Comparison of ENCODE assay signal across 9 cellular contexts in the genomic region with DNA sequence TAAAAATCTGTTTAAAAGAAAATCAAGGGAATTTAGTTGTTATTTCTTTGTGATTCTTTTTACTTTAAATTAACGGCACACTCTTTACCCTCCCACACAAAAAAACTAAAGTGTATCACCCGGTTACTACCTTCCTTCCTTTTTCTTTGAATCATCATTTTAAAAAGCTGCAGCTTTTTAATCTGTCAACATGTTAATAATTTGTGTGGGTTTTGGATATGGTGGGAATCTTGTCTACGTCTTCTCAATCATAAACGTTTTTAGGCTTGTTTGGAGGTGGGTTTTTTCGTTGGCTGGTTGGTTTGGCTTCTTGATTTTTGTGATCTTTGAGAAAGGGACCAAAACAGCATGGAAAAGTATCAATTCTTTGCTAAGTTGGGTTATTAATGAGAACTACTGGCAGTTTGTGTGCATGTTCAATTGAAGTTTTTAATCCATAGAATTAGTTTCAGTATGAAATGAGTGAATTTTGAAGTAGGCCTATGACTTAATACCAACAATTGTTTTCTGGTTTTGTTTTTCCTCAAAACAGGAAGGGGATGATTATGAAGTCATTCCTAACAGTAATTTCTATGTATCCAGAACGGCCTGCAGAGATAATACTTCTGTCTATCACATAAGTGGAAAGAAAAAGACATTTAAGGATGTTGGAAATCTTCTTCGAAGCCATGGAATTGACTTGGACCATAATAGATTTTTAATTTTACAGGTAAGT. TPM values are rescaled to one million over a fixed set of nuclear protein-coding genes. Genes with fewer than 3 reads are reported as not detected.
DNase-seq lines count a peak whose midpoint lies in the region; TF ChIP-seq lines count a peak whose summit lies in the region.
"Had no signal": no experiment of that assay in that cellular context is flagged by ENCODE, and none has a peak within 500 bp of the region (broad histone marks: within the 10 kb centered on the region; RNA-seq: fewer than 3 reads in every experiment).

No MANE protein-coding gene starts in this region.

- no peak for TF ChIP-seq POLR2A in spleen (IDR thresholded peaks at IDR 0.05)

- H3K9me3 ChIP-seq in spleen: no peaks in the 10 kb centered on the region

- peak overlapping the region; percentile 96 for H3K4me3 Mint-ChIP-seq in T-helper 1 cell treated with Interleukin-12 subunit alpha and Interleukin-12 subunit beta and Interleukin-4 antibody, amounts not matched to agents 30 μg/mL and 1 μg/mL, for 36 hours

- in situ Hi-C loops in SK-MEL-5 (cut with HindIII; ENCODE audit: low pct_unique_long_range_greater_than_20kb, low sequenced_read_pairs): no loop called here

- intact Hi-C loops in spleen (cut with DNase I; ENCODE audit: low total_unique reads): no loop called here

- H3K27me3 ChIP-seq in spleen (replicated peaks in 1 of 7): peaks cover 0 to 21% (median 0%) of the 10 kb centered on the region in 7 donors

- H3K36me3 ChIP-seq in spleen: peaks cover 0 to 27% (median 0%) of the 10 kb centered on the region in 6 donors

- peaks cover 0 to 66% (median 42%) of the 10 kb centered on the region in 6 donors for H3K4me1 ChIP-seq in spleen

- H3K27ac ChIP-seq in spleen: peak overlapping the region; percentile 14 to 97 (median 92)

- no peak for DNase-seq in T-helper 1 cell
- peak; percentile 15 for DNase-seq in SK-MEL-5 (ENCODE audit: low read depth, low spot score)
- peak; percentile 45 for DNase-seq in fibroblast of peridontal ligament (ENCODE audit: extremely low read depth)
- no peak for DNase-seq in spleen
- no peak for DNase-seq in NCI-H526 (lab: John Stamatoyannopoulos, UW)
- DNase-seq in C1 segment of cervical spinal cord (lab: John Stamatoyannopoulos, UW): no peak
- no peak for DNase-seq in NCI-H748 treated with DMSO at 0.1 percent for 48 hours (lab: John Stamatoyannopoulos, UW)
- DNase-seq: NCI-H1092 had no signal

- peaks cover 4% of the 10 kb centered on the region for H3K27me3 Mint-ChIP-seq in T-helper 1 cell treated with Interleukin-12 subunit alpha and Interleukin-12 subunit beta and Interleukin-4 antibody, amounts not matched to agents 30 μg/mL and 1 μg/mL, for 36 hours (ENCODE audit: low read depth)

- peak overlapping the region in 4 of 8 donors; percentile 3 to 77 (median 18) for H3K4me3 ChIP-seq in spleen

- H3K9me3 Mint-ChIP-seq in T-helper 1 cell treated with Interleukin-12 subunit alpha and Interleukin-12 subunit beta and Interleukin-4 antibody, amounts not matched to agents 30 μg/mL and 1 μg/mL, for 36 hours: no peaks in the 10 kb centered on the region

- H3K27ac Mint-ChIP-seq in T-helper 1 cell treated with Interleukin-12 subunit alpha and Interleukin-12 subunit beta and Interleukin-4 antibody, amounts not matched to agents 30 μg/mL and 1 μg/mL, for 36 hours: peak overlapping the region; percentile 83

- peaks cover 44% of the 10 kb centered on the region for H3K4me1 Mint-ChIP-seq in T-helper 1 cell treated with Interleukin-12 subunit alpha and Interleukin-12 subunit beta and Interleukin-4 antibody, amounts not matched to agents 30 μg/mL and 1 μg/mL, for 36 hours (ENCODE audit: low read depth)

- H3K36me3 Mint-ChIP-seq in T-helper 1 cell treated with Interleukin-12 subunit alpha and Interleukin-12 subunit beta and Interleukin-4 antibody, amounts not matched to agents 30 μg/mL and 1 μg/mL, for 36 hours (ENCODE audit: low read depth): peaks cover 55% of the 10 kb centered on the region

- 25 to 27% (median 26%) methylated on average over 7 of the region's 7 CpGs for WGBS in spleen, 5 donors

- no peak for TF ChIP-seq CTCF in spleen (IDR thresholded peaks at IDR 0.05 in 8 of 11, conservative IDR thresholded peaks at IDR 0.05 in 3 of 11)

RNA-seq across cellular contexts. Expression of a gene that starts 4.5 kb away (rescaled TPM):
- 58.0 and 59.1 TPM in 2 replicates for total RNA-seq in SK-MEL-5 (2014; rRNA removed; shearing (Covaris generic))
- 77.8 and 93.7 TPM in 2 replicates for polyA plus RNA-seq in SK-MEL-5 (2015; cell fraction: cytosol; rRNA removed)
- polyA plus RNA-seq in SK-MEL-5 (2015; cell fraction: nucleus; rRNA removed): 296 and 320 TPM in 2 replicates
- 100 to 1,000 TPM in 1 of 7 donors, 10 to 100 TPM in 6; 48.3 to 112 (median 56.5) TPM for total RNA-seq in spleen
- polyA plus RNA-seq in spleen: 10 to 100 TPM; 21.2 to 28.3 (median 23.5) TPM

RNA-seq across cellular contexts. Expression of a gene that starts 4.9 kb away (rescaled TPM):
- total RNA-seq in SK-MEL-5 (2014; rRNA removed; shearing (Covaris generic)): 12.8 and 19.3 TPM in 2 replicates
- polyA plus RNA-seq in SK-MEL-5 (2015; cell fraction: cytosol; rRNA removed): 9.8 and 11.8 TPM in 2 replicates
- polyA plus RNA-seq in SK-MEL-5 (2015; cell fraction: nucleus; rRNA removed): 155 and 158 TPM in 2 replicates
- 10 to 100 TPM; 17.3 to 44.0 (median 24.5) TPM for total RNA-seq in spleen
- polyA plus RNA-seq in spleen: 10 to 100 TPM; 15.3 to 17.7 (median 16.0) TPM

RNA-seq across cellular contexts. Expression of a gene that starts 45.6 kb away (rescaled TPM):
- 3.2 and 9.3 TPM in 2 replicates for total RNA-seq in SK-MEL-5 (2014; rRNA removed; shearing (Covaris generic))
- 1.8 and 3.7 TPM in 2 replicates for polyA plus RNA-seq in SK-MEL-5 (2015; cell fraction: cytosol; rRNA removed)
- polyA plus RNA-seq in SK-MEL-5 (2015; cell fraction: nucleus; rRNA removed): 1.7 and 2.3 TPM in 2 replicates
- 10 to 100 TPM; 11.2 to 21.4 (median 12.7) TPM for total RNA-seq in spleen
- polyA plus RNA-seq in spleen: 1 to 10 TPM; 3.3 to 5.8 (median 5.4) TPM

Comparison
In these comparisons a context has a peak if more than half of its experiments do, and no peak if none do; other contexts are left out.
1. DNase-seq: peak in SK-MEL-5 (single experiment) and fibroblast of peridontal ligament (single experiment); none in T-helper 1 cell (0 of 5), spleen (single experiment), NCI-H526 (0 of 2), C1 segment of cervical spinal cord (0 of 14) and NCI-H748 treated with DMSO at 0.1 percent for 48 hours (single experiment).